Comparison of ENCODE assay signal across 8 cellular contexts in the genomic region with DNA sequence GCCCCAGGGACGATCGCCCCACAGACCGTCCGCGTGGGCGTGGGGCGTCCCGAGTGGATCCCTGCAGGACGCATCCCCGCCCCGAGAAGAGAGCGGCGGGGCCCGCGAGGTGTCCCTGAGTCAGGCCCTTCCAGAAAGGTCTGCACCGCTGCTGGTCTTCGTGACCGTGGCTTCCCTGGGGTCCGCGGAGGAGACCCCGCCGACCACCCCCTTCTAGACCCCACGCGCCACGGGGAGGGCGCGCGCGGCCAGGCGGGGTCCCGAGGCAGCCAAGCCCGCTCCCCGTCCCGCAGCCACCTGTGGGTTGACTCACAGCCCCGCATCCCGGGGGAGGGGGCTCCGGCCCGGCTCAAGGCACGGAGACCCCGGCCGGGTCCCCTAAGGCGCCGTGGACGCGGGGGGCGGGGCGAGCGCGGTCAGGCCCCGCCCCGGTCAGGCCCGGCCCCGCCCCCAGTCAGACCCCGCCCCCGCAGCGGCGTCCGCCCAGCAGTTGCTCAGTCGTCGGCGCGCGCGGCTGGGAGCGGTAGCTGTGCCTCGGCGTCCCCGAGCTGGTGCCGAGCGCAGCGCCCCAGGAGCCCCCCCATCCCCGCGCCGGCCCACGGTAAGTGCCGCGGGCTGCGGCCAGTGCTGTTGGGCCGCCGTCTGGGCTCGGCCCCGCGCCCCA. TPM values are rescaled to one million over a fixed set of nuclear protein-coding genes. Genes with fewer than 3 reads are reported as not detected.
A peak's percentile ranks its signal among the peaks of the same experiment; 100 is the strongest.
DNase-seq lines count a peak whose midpoint lies in the region; ATAC-seq and TF ChIP-seq lines count a peak whose summit lies in the region.

A gene with protein sequence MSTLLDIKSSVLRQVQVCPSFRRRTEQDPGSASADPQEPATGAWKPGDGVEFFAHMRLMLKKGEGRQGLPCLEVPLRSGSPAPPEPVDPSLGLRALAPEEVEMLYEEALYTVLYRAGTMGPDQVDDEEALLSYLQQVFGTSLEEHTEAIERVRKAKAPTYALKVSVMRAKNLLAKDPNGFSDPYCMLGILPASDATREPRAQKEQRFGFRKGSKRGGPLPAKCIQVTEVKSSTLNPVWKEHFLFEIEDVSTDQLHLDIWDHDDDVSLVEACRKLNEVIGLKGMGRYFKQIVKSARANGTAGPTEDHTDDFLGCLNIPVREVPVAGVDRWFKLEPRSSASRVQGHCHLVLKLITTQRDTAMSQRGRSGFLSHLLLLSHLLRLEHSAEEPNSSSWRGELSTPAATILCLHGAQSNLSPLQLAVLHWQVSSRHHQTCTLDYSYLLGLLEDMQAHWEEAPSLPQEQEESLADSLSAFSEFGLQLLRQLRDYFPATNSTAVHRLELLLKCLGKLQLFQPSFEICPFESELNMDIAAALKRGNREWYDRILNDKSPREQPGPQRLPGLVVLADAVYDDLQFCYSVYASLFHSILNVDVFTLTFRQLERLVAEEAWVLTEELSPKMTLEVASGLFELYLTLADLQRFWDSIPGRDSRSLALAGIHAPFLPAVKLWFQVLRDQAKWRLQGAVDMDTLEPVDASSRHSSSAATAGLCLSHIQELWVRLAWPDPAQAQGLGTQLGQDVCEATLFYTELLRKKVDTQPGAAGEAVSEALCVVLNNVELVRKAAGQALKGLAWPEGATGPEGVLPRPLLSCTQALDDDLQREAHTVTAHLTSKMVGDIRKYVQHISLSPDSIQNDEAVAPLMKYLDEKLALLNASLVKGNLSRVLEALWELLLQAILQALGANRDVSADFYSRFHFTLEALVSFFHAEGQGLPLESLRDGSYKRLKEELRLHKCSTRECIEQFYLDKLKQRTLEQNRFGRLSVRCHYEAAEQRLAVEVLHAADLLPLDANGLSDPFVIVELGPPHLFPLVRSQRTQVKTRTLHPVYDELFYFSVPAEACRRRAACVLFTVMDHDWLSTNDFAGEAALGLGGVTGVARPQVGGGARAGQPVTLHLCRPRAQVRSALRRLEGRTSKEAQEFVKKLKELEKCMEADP (plus strand): TSS at position 497 of the 664 bp plus-strand sequence. CDS start 4,905 bp downstream, outside the sequence.

- POLR2A ChIA-PET in Caco-2 (lab: Charles Lee), result no interaction called here
- POLR2A ChIA-PET in PC-3 (lab: Charles Lee; ENCODE audit: unreplicated experiment), result no interaction called here

- H3K27me3 Mint-ChIP-seq in Caco-2 (ENCODE audit: insufficient read depth, unreplicated experiment), result no peaks in the 10 kb centered on the region
- peaks cover 23% of the 10 kb centered on the region for H3K27me3 Mint-ChIP-seq in activated naive CD8-positive, alpha-beta T cell treated with anti-CD3 and anti-CD28 coated beads, Interleukin-2, amount 50 U/mL, for 24 hours

- H3K4me1 ChIP-seq in Caco-2 (peaks cover 4% of the 10 kb centered on the region; the same call in 1 of the 2 replicates), PC-3 (ENCODE audit: insufficient read depth, low read length) (peaks cover 12% of the 10 kb centered on the region; the same call in 1 of the 2 replicates), iPS-20b (ENCODE audit: insufficient read depth, low read length) (peaks cover 5% of the 10 kb centered on the region; the same call in 1 of the 2 replicates)

- H3K9me2 ChIP-seq in PC-3 (replicated peaks; ENCODE audit: low read length), result no peaks in the 10 kb centered on the region

- intact Hi-C loops in Caco-2 (cut with micrococcal nuclease; ENCODE audit: unreplicated experiment), result no loop called here
- intact Hi-C loops in PC-3 (cut with micrococcal nuclease), result no loop called here

- H3K27me3 ChIP-seq in Caco-2 (replicated peaks; ENCODE audit: control insufficient read depth, insufficient read depth, low read length) (no peaks in the 10 kb centered on the region; the same call in 1 of the 2 replicates), PC-3 (ENCODE audit: low read length) (no peaks in the 10 kb centered on the region), iPS-20b (ENCODE audit: insufficient read depth, low read length) (peaks cover 64% of the 10 kb centered on the region)

- no peaks in the 10 kb centered on the region for H4K20me1 ChIP-seq in PC-3 (ENCODE audit: low read length)

- H3K27ac Mint-ChIP-seq in Caco-2 (ENCODE audit: unreplicated experiment), result no peak within 1 kb of the TSS
- H3K27ac Mint-ChIP-seq in activated naive CD8-positive, alpha-beta T cell treated with anti-CD3 and anti-CD28 coated beads, Interleukin-2, amount 50 U/mL, for 24 hours, result no peak within 1 kb of the TSS

- CTCF ChIA-PET in Caco-2 (lab: Charles Lee) (no interaction called here), PC-3 (lab: Charles Lee) (interaction anchor here (0.6 kb wide), 1 partner anchor 10 kb away, joined by 3 read pairs; no protein-coding TSS in a partner anchor)

- peak within 1 kb of the TSS; percentile 75 for H3K4me2 ChIP-seq in PC-3 (ENCODE audit: low read length)

- H3K9ac ChIP-seq in PC-3 (ENCODE audit: low read length), result no peak within 1 kb of the TSS
- H3K9ac ChIP-seq in iPS-20b (ENCODE audit: low read depth, low read length), result no peak within 1 kb of the TSS

- H3K4me3 ChIP-seq in Caco-2 (ENCODE audit: low read depth, low read length) (peak within 1 kb of the TSS; percentile 19), PC-3 (ENCODE audit: low read length) (peak within 1 kb of the TSS; percentile 56), iPS-20b (ENCODE audit: low read length) (peak within 1 kb of the TSS; percentile 50; the same call in 1 of the 2 replicates)

- no peak within 1 kb of the TSS for H2AFZ ChIP-seq in PC-3 (ENCODE audit: low read length)

- H3K27ac ChIP-seq in PC-3 (ENCODE audit: low read length) (no peak within 1 kb of the TSS), iPS-20b (ENCODE audit: low read length) (no peak within 1 kb of the TSS)

- DNase-seq in Caco-2, result peak in 1 of 2 experiments; percentile 40
- DNase-seq in PC-3, result peak; percentile 27
- DNase-seq in activated naive CD8-positive, alpha-beta T cell treated with anti-CD3 and anti-CD28 coated beads, Interleukin-2, amount 50 U/mL, for 24 hours, result peak; percentile 61
- DNase-seq in stimulated activated CD4-positive, alpha-beta T cell treated with anti-CD3 and anti-CD28 coated beads, Interleukin-4, amount 100 ng/mL, for 48 hours (ENCODE audit: low read depth in 2 of 2), result peak; percentile 44 to 56
- DNase-seq in H4 (ENCODE audit: low spot score), result no peak
- no peak for DNase-seq in Kasumi-1 (lab: John Stamatoyannopoulos, UW)

- no peak for TF ChIP-seq CTCF in Caco-2 (IDR thresholded peaks at IDR 0.05; ENCODE audit: insufficient read depth in 1 of 2, low read depth in 1 of 2, low read length in 1 of 2, severe bottlenecking in 1 of 2, unreplicated experiment in 1 of 2)
- no peak for TF ChIP-seq CTCF in PC-3 (conservative IDR thresholded peaks at IDR 0.05; ENCODE audit: low read depth, low read length)

- ATAC-seq in PC-3 (peak; percentile 57), HG03439 (IDR thresholded peaks at IDR 0.05; ENCODE audit: unreplicated experiment) (no peak)
- peak; percentile 35 for ATAC-seq in activated naive CD8-positive, alpha-beta T cell treated with anti-CD3 and anti-CD28 coated beads, Interleukin-2, amount 50 U/mL, for 24 hours

- no peaks in the 10 kb centered on the region for H3K36me3 ChIP-seq in Caco-2 (ENCODE audit: control insufficient read depth, insufficient read depth, low read length)
- no peaks in the 10 kb centered on the region for H3K36me3 ChIP-seq in PC-3 (ENCODE audit: low read depth, low read length)
- no peaks in the 10 kb centered on the region for H3K36me3 ChIP-seq in iPS-20b (ENCODE audit: insufficient read depth, low read depth, low read length)

- no peaks in the 10 kb centered on the region for H3K79me2 ChIP-seq in PC-3 (ENCODE audit: low read length)

- H3K4me3 Mint-ChIP-seq in Caco-2 (ENCODE audit: unreplicated experiment), result peak within 1 kb of the TSS; percentile 52
- H3K4me3 Mint-ChIP-seq in activated naive CD8-positive, alpha-beta T cell treated with anti-CD3 and anti-CD28 coated beads, Interleukin-2, amount 50 U/mL, for 24 hours, result peak within 1 kb of the TSS; percentile 53

- H3K9me3 Mint-ChIP-seq in Caco-2 (ENCODE audit: unreplicated experiment), result no peaks in the 10 kb centered on the region
- no peaks in the 10 kb centered on the region for H3K9me3 Mint-ChIP-seq in activated naive CD8-positive, alpha-beta T cell treated with anti-CD3 and anti-CD28 coated beads, Interleukin-2, amount 50 U/mL, for 24 hours

- H3K36me3 Mint-ChIP-seq in Caco-2 (ENCODE audit: insufficient read depth, unreplicated experiment), result no peaks in the 10 kb centered on the region
- H3K36me3 Mint-ChIP-seq in activated naive CD8-positive, alpha-beta T cell treated with anti-CD3 and anti-CD28 coated beads, Interleukin-2, amount 50 U/mL, for 24 hours (ENCODE audit: low read depth), result no peaks in the 10 kb centered on the region

- H3K4me1 Mint-ChIP-seq in Caco-2 (ENCODE audit: low read depth, unreplicated experiment), result no peaks in the 10 kb centered on the region
- H3K4me1 Mint-ChIP-seq in activated naive CD8-positive, alpha-beta T cell treated with anti-CD3 and anti-CD28 coated beads, Interleukin-2, amount 50 U/mL, for 24 hours, result peaks cover 14% of the 10 kb centered on the region

- BruUV-seq in Caco-2 (replicated peaks; lab: Mats Ljungman, UMichigan), result no TSS peak
- no TSS peak for BruUV-seq in PC-3 (replicated peaks; lab: Mats Ljungman, UMichigan)

- no peaks in the 10 kb centered on the region for H3F3A ChIP-seq in PC-3 (ENCODE audit: low read length, unreplicated experiment)

- H3K9me3 ChIP-seq in Caco-2, result no peaks in the 10 kb centered on the region
- H3K9me3 ChIP-seq in PC-3 (ENCODE audit: low read length), result no peaks in the 10 kb centered on the region
- H3K9me3 ChIP-seq in iPS-20b (ENCODE audit: insufficient read depth, low read depth, low read length), result peaks cover 6% of the 10 kb centered on the region; the same call in 1 of the 2 replicates

RNA-seq across cellular contexts. Expression of the gene that starts here (rescaled TPM):
- total RNA-seq in Caco-2 (2022), result 4.2 and 5.0 TPM in 2 replicates
- 13.1 and 18.2 TPM in 2 replicates for total RNA-seq in PC-3 (2014; rRNA removed)
- 0.06 and 1.3 TPM in 2 replicates for total RNA-seq in H4 (2014; rRNA removed; shearing (Covaris generic))

Comparison
In these comparisons a context has a peak if more than half of its experiments do, and no peak if none do; other contexts are left out.
1. DNase-seq: peak in PC-3 (single experiment), activated naive CD8-positive, alpha-beta T cell treated with anti-CD3 and anti-CD28 coated beads, Interleukin-2, amount 50 U/mL, for 24 hours (single experiment) and stimulated activated CD4-positive, alpha-beta T cell treated with anti-CD3 and anti-CD28 coated beads, Interleukin-4, amount 100 ng/mL, for 48 hours (2 of 2); none in H4 (single experiment) and Kasumi-1 (0 of 2).
2. Peak in every context shown above with its lines, with median percentiles within 50 percentile points of each other: H3K4me3 ChIP-seq.